Comparison of ENCODE assay signal across 18 cellular contexts in genomic region chr20:64168381-64169088, GRCh38. TPM values are rescaled to one million over a fixed set of nuclear protein-coding genes. Genes with fewer than 3 reads are reported as not detected.
DNase-seq lines count a peak whose midpoint lies in the region; ATAC-seq, FAIRE-seq and TF ChIP-seq lines count a peak whose summit lies in the region.
"Had no signal": no experiment of that assay in that cellular context is flagged by ENCODE, and none has a peak within 500 bp of the region (broad histone marks: within the 10 kb centered on the region; RNA-seq: fewer than 3 reads in every experiment).

No MANE protein-coding gene starts in this region.

- H3K4ac ChIP-seq in mesenchymal stem cell (ENCODE audit: low read depth in 1 of 2, low read length in 2 of 2) = no peak overlapping the region

- H3K4me1 Mint-ChIP-seq in WTC11 = peaks cover 32% of the 10 kb centered on the region
- H3K4me1 Mint-ChIP-seq: activated CD4-positive, alpha-beta T cell treated with anti-CD3 and anti-CD28 coated beads for 36 hours; CD4-positive, alpha-beta memory T cell had no signal

- no peak for TF ChIP-seq RAD21 in HepG2 (CRISPR knock-in tag; IDR thresholded peaks at IDR 0.05)

- H3K79me1 ChIP-seq in mesenchymal stem cell (replicated peaks; ENCODE audit: low read length, poor library complexity, severe bottlenecking) = no peaks in the 10 kb centered on the region

- H3K14ac ChIP-seq in mesenchymal stem cell (ENCODE audit: low read length in 2 of 2) = no peak overlapping the region

- H4K8ac ChIP-seq in mesenchymal stem cell (ENCODE audit: low read length) = no peak overlapping the region

- H3K4me1 ChIP-seq in HEK293 (ENCODE audit: control insufficient read depth, insufficient read depth, low read length) (no peaks in the 10 kb centered on the region), HepG2 (ENCODE audit: insufficient read depth, low read length) (peaks cover 11% of the 10 kb centered on the region), mesenchymal stem cell (ENCODE audit: control insufficient read depth, insufficient read depth, low read depth, low read length) (no peaks in the 10 kb centered on the region)
- H3K4me1 ChIP-seq: adrenal gland, testis had no signal

- H3K27me3 ChIP-seq in HepG2 (ENCODE audit: control insufficient read depth in 1 of 2, insufficient read depth in 2 of 2, low read length in 2 of 2) (peaks cover 9 to 65% of the 10 kb centered on the region in 2 experiments), mesenchymal stem cell (ENCODE audit: control insufficient read depth in 1 of 2, insufficient read depth in 1 of 2, low read length in 2 of 2) (peaks cover 71 to 89% of the 10 kb centered on the region in 2 experiments)
- H3K27me3 ChIP-seq: testis had no signal

- H2BK120ac ChIP-seq in mesenchymal stem cell (ENCODE audit: low read depth, low read length) = no peak overlapping the region

- no peaks in the 10 kb centered on the region for H3K36me3 Mint-ChIP-seq in WTC11
- H3K36me3 Mint-ChIP-seq: CD4-positive, alpha-beta memory T cell; stimulated activated memory B cell treated with anti-CD40 and anti-IgM and Interleukin-4, amounts not matched to agents 10 μg/mL and 1 μg/mL and 100 μg/mL, for 72 hours had no signal

- BruUV-seq in HepG2 (replicated peaks; lab: Mats Ljungman, UMichigan) = no TSS peak

- H2BK12ac ChIP-seq in mesenchymal stem cell (ENCODE audit: low read length in 2 of 2) = no peak overlapping the region

- 32% methylated on average over 11 of the region's 11 CpGs for WGBS in HepG2 (ENCODE audit: low lambda C conversion rate)
- WGBS in mesenchymal stem cell = 67% methylated on average over 10 of the region's 11 CpGs

- H2AK5ac ChIP-seq in mesenchymal stem cell (ENCODE audit: low read length, severe bottlenecking) = no peak overlapping the region

- H4K20me1 ChIP-seq in HepG2 (ENCODE audit: insufficient read depth, low read length) = no peaks in the 10 kb centered on the region; the same call in 1 of the 2 replicates

- POLR2A ChIA-PET in HEK293 (lab: Yijun Ruan, JAX) = no interaction called here
- POLR2A ChIA-PET in HepG2 (lab: Yijun Ruan, JAX) = no interaction called here
- POLR2A ChIA-PET in WTC11 (lab: Charles Lee) = no interaction called here

- H3K27me3 Mint-ChIP-seq in WTC11 (ENCODE audit: low read depth) = peaks cover 15% of the 10 kb centered on the region

- TF ChIP-seq CTCF in HEK293 (tag by site-specific recombination; IDR thresholded peaks at IDR 0.05) = no peak
- TF ChIP-seq CTCF in HepG2 (CRISPR knock-in tag; IDR thresholded peaks at IDR 0.05) = no peak
- TF ChIP-seq CTCF in WTC11 (IDR thresholded peaks at IDR 0.05) = no peak

- no peak for TF ChIP-seq POLR2A in HepG2 (IDR thresholded peaks at IDR 0.05; ENCODE audit: insufficient read depth in 1 of 2, low read depth in 2 of 2, low read length in 2 of 2)

- no peak for ATAC-seq in HepG2
- ATAC-seq in GM18858 (IDR thresholded peaks at IDR 0.05; ENCODE audit: unreplicated experiment) = no peak
- ATAC-seq in HG03520 (IDR thresholded peaks at IDR 0.05; ENCODE audit: unreplicated experiment) = no peak
- no peak for ATAC-seq in WTC11
- ATAC-seq: activated CD4-positive, alpha-beta T cell treated with anti-CD3 and anti-CD28 coated beads for 36 hours; stimulated activated memory B cell treated with anti-CD40 and anti-IgM and Interleukin-4, amounts not matched to agents 10 μg/mL and 1 μg/mL and 100 μg/mL, for 72 hours had no signal

- no peak for TF ChIP-seq EP300 in HepG2 (IDR thresholded peaks at IDR 0.05; ENCODE audit: low read depth in 2 of 2, low read length in 2 of 2)
- no peak for TF ChIP-seq EP300 in HepG2 (CRISPR knock-in tag; IDR thresholded peaks at IDR 0.05; ENCODE audit: borderline replicate concordance)

- H3K4me3 Mint-ChIP-seq in WTC11 = no peak overlapping the region
- H3K4me3 Mint-ChIP-seq: activated CD4-positive, alpha-beta T cell treated with anti-CD3 and anti-CD28 coated beads for 36 hours; CD4-positive, alpha-beta memory T cell; stimulated activated memory B cell treated with anti-CD40 and anti-IgM and Interleukin-4, amounts not matched to agents 10 μg/mL and 1 μg/mL and 100 μg/mL, for 72 hours had no signal

- H3K23ac ChIP-seq in mesenchymal stem cell (ENCODE audit: low read length in 2 of 2) = no peak overlapping the region

- no peak overlapping the region for H2BK5ac ChIP-seq in mesenchymal stem cell (ENCODE audit: low read depth, low read length, poor library complexity, severe bottlenecking)

- H3K4me3 ChIP-seq in HEK293 (ENCODE audit: low read depth, low read length) (no peak overlapping the region), HepG2 (replicated peaks in 1 of 3; ENCODE audit: insufficient read depth in 1 of 3, low read depth in 2 of 3, low read length in 3 of 3) (no peak overlapping the region), mesenchymal stem cell (ENCODE audit: insufficient read depth in 1 of 2, low read depth in 1 of 2, low read length in 2 of 2) (no peak overlapping the region)
- H3K4me3 ChIP-seq: adrenal gland, testis had no signal

- H3K18ac ChIP-seq in mesenchymal stem cell (ENCODE audit: low read depth in 1 of 2, low read length in 2 of 2) = no peak overlapping the region

- H2BK15ac ChIP-seq in mesenchymal stem cell (ENCODE audit: low read depth, poor library complexity, severe bottlenecking) = no peak overlapping the region

- H3K79me2 ChIP-seq in HepG2 (ENCODE audit: insufficient read depth, low read length) = no peaks in the 10 kb centered on the region

- H3K36me3 ChIP-seq in HEK293 (ENCODE audit: control insufficient read depth in 2 of 2, insufficient read depth in 1 of 2, low read length in 2 of 2) (no peaks in the 10 kb centered on the region), HepG2 (replicated peaks in 1 of 2; ENCODE audit: control insufficient read depth in 1 of 2, insufficient read depth in 2 of 2, low read length in 2 of 2) (no peaks in the 10 kb centered on the region), mesenchymal stem cell (ENCODE audit: control insufficient read depth in 1 of 2, insufficient read depth in 2 of 2, low read depth in 1 of 2, low read length in 2 of 2) (no peaks in the 10 kb centered on the region)
- H3K36me3 ChIP-seq: adrenal gland had no signal

- no peak overlapping the region for H3K27ac ChIP-seq in HEK293 (ENCODE audit: extremely low read depth, low read depth, low read length)
- H3K27ac ChIP-seq in HepG2 (ENCODE audit: extremely low read length, insufficient read depth, low read length) = no peak overlapping the region
- H3K27ac ChIP-seq in mesenchymal stem cell (ENCODE audit: low read length, poor library complexity, severe bottlenecking) = no peak overlapping the region
- H3K27ac ChIP-seq: testis had no signal

- DNase-seq in D341Med (ENCODE audit: low spot score) (peak; percentile 73), NCI-H82 (lab: John Stamatoyannopoulos, UW) (peak; percentile 91), HepG2 (ENCODE audit: low spot score) (no peak), mesenchymal stem cell (no peak), WTC11 (ENCODE audit: low spot score) (no peak)
- DNase-seq: activated CD4-positive, alpha-beta T cell treated with anti-CD3 and anti-CD28 coated beads for 36 hours; adrenal gland; CD4-positive, alpha-beta memory T cell; central memory CD4-positive, alpha-beta T cell; effector CD4-positive, alpha-beta T cell; H7; NCI-H1436 treated with DMSO at 0.1 percent for 48 hours; testis had no signal

- no peaks in the 10 kb centered on the region for H3K9me3 ChIP-seq in HEK293 (ENCODE audit: control insufficient read depth, insufficient read depth, low read depth, low read length)
- H3K9me3 ChIP-seq in HepG2 (ENCODE audit: low read length) = no peaks in the 10 kb centered on the region
- no peaks in the 10 kb centered on the region for H3K9me3 ChIP-seq in mesenchymal stem cell (ENCODE audit: control insufficient read depth, low read length)
- H3K9me3 ChIP-seq: adrenal gland, testis had no signal

- H4K91ac ChIP-seq in mesenchymal stem cell (ENCODE audit: low read length) = no peak overlapping the region

- no peak for FAIRE-seq in HepG2 (lab: Jason Lieb, UNC)

- H3K9me3 Mint-ChIP-seq in WTC11 = no peaks in the 10 kb centered on the region
- H3K9me3 Mint-ChIP-seq: stimulated activated memory B cell treated with anti-CD40 and anti-IgM and Interleukin-4, amounts not matched to agents 10 μg/mL and 1 μg/mL and 100 μg/mL, for 72 hours had no signal

- no peak overlapping the region for H3K4me2 ChIP-seq in HepG2 (ENCODE audit: low read depth, low read length)
- no peak overlapping the region for H3K4me2 ChIP-seq in mesenchymal stem cell (ENCODE audit: low read length, poor library complexity, severe bottlenecking)

- H2AFZ ChIP-seq in HepG2 (ENCODE audit: low read length) (no peak overlapping the region), mesenchymal stem cell (ENCODE audit: low read depth, low read length) (no peak overlapping the region)

- in situ Hi-C loops in HepG2 (cut with HindIII; ENCODE audit: extremely low pct_ligation_motif_present, low pct_unique_long_range_greater_than_20kb) = no loop called here

- CTCF ChIA-PET in HEK293 (lab: Yijun Ruan, JAX) = no interaction called here
- CTCF ChIA-PET in HepG2 (lab: Yijun Ruan, JAX; ENCODE audit: low intra/inter-chr PET ratio, low total read pairs) = no interaction called here
- CTCF ChIA-PET in WTC11 (lab: Charles Lee) = no interaction called here

- intact Hi-C loops in HepG2 (cut with micrococcal nuclease; ENCODE audit: unreplicated experiment) = no loop called here

- H3K9ac ChIP-seq in HepG2 (ENCODE audit: insufficient read depth, low read depth, low read length) (no peak overlapping the region), mesenchymal stem cell (ENCODE audit: low read length) (no peak overlapping the region)

- no peak overlapping the region for H3K27ac Mint-ChIP-seq in WTC11
- H3K27ac Mint-ChIP-seq: activated CD4-positive, alpha-beta T cell treated with anti-CD3 and anti-CD28 coated beads for 36 hours; CD4-positive, alpha-beta memory T cell; stimulated activated memory B cell treated with anti-CD40 and anti-IgM and Interleukin-4, amounts not matched to agents 10 μg/mL and 1 μg/mL and 100 μg/mL, for 72 hours had no signal

RNA-seq across cellular contexts. Expression of gene MYT1, which starts 4.3 kb away (rescaled TPM):
- total RNA-seq in HepG2 (2016; rRNA removed; fragmentation: Illumina TruSeq; extraction: Trizol) (0.42 and 0.58 TPM in 2 replicates), WTC11 (2021) (1.9 to 4.3 TPM (median 2.0 TPM) in 3 replicates)
- total RNA-seq in HepG2 (2016; cell fraction: cytosol; rRNA removed; fragmentation: Illumina TruSeq; extraction: Trizol; ENCODE audit: low read depth) = 0.10 TPM in 1 of 2 replicates, not detected in the other
- total RNA-seq in HepG2 (2016; cell fraction: insoluble cytoplasmic fraction; rRNA removed; fragmentation: Illumina TruSeq; extraction: Trizol) = 0.12 and 0.30 TPM in 2 replicates
- 0.07 and 0.34 TPM in 2 replicates for total RNA-seq in HepG2 (2016; cell fraction: membrane; rRNA removed; fragmentation: Illumina TruSeq; extraction: Trizol)
- 0.88 and 1.2 TPM in 2 replicates for total RNA-seq in HepG2 (2016; cell fraction: nucleus; rRNA removed; fragmentation: Illumina TruSeq; extraction: Trizol)
- polyA plus RNA-seq in HepG2 (2011; rRNA removed) = 2.5 and 3.2 TPM in 2 replicates
- 1.5 TPM in 2 replicates for polyA plus RNA-seq in HepG2 (2011; cell fraction: cytosol; rRNA removed)
- 3.2 and 3.4 TPM in 2 replicates for polyA plus RNA-seq in HepG2 (2011; cell fraction: nucleus; rRNA removed)
- polyA plus RNA-seq in HepG2 (2012) = 1.0 and 1.6 TPM in 2 replicates
- polyA plus RNA-seq in HepG2 (2016; cell fraction: cytosol; fragmentation: Illumina TruSeq; extraction: Trizol; ENCODE audit: low read depth) = 0.15 TPM in 1 of 2 replicates, not detected in the other
- 0.27 and 0.67 TPM in 2 replicates for polyA plus RNA-seq in HepG2 (2016; cell fraction: insoluble cytoplasmic fraction; fragmentation: Illumina TruSeq; extraction: Trizol; ENCODE audit: low read depth)
- polyA plus RNA-seq in HepG2 (2016; cell fraction: membrane; fragmentation: Illumina TruSeq; extraction: Trizol; ENCODE audit: low read depth) = 0.15 and 0.27 TPM in 2 replicates
- polyA plus RNA-seq in HepG2 (2016; cell fraction: nucleus; fragmentation: Illumina TruSeq; extraction: Trizol; ENCODE audit: insufficient read depth, low read depth) = 1.2 and 2.9 TPM in 2 replicates
- 1.4 TPM in 1 of 2 replicates, not detected in the other for polyA minus RNA-seq in HepG2 (2011; rRNA and poly(A)+ RNA removed; ENCODE audit: low replicate concordance)
- polyA minus RNA-seq in HepG2 (2011; cell fraction: cytosol; rRNA and poly(A)+ RNA removed) = 0.20 and 0.70 TPM in 2 replicates
- 1.8 and 3.6 TPM in 2 replicates for polyA minus RNA-seq in HepG2 (2011; cell fraction: nucleus; rRNA and poly(A)+ RNA removed)
- not detected for polyA plus RNA-seq in mesenchymal stem cell (2013, experiment 1 of 2)
- not detected for polyA plus RNA-seq in mesenchymal stem cell (2013, experiment 2 of 2)
- total RNA-seq: CD4-positive, alpha-beta memory T cell had no signal
- polyA plus RNA-seq: CD4-positive, alpha-beta memory T cell; esophagus had no signal

Comparison
In these comparisons a context has a peak if more than half of its experiments do, and no peak if none do; other contexts are left out.
1. DNase-seq: peak in D341Med (single experiment) and NCI-H82 (single experiment); none in HepG2 (single experiment), mesenchymal stem cell (single experiment) and WTC11 (single experiment).